In the genomic region with DNA sequence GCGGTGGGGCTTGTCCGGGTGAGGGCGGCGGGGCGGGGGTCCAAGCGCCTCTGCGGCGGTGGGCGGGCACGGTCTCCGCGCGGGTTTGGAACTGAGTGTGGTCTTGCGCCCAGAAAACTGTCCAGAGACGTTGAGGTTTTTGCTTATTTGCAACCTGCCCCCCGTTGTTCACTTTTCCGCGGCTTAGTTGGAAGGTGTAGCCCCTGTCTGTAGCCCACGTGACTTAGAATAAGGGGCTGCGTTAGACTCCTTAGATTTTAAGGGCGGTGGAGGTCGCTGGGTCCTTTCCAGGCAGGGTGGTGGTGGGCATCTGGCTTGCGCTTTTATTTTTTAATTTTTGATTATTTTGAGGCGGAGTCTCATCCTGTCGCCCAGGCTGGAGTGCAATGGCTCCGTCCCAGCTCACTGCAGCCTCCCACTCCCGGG, we compare ENCODE assay signal across 8 cellular contexts. TPM values are rescaled to one million over a fixed set of nuclear protein-coding genes. Genes with fewer than 3 reads are reported as not detected.
DNase-seq lines count a peak whose midpoint lies in the region; ATAC-seq and TF ChIP-seq lines count a peak whose summit lies in the region.

No MANE protein-coding gene starts in this region.

- H3K4me1 Mint-ChIP-seq in CD4-positive, CD25-positive, alpha-beta regulatory T cell: peaks cover 0 to 32% (median 13%) of the 10 kb centered on the region in 4 donors
- peaks cover 57% of the 10 kb centered on the region for H3K4me1 Mint-ChIP-seq in dendritic cell treated with granulocyte-macrophage colony-stimulating factor and Interleukin-4, amounts not matched to agents 40 ng/mL and 50 ng/mL, for 4 days (ENCODE audit: low read depth)
- H3K4me1 Mint-ChIP-seq in neural crest cell: peaks cover 22% of the 10 kb centered on the region

- H3K9me2 ChIP-seq in Karpas-422 (replicated peaks; ENCODE audit: insufficient read depth, low read length): no peaks in the 10 kb centered on the region

- intact Hi-C loops in dendritic cell treated with granulocyte-macrophage colony-stimulating factor and Interleukin-4, amounts not matched to agents 40 ng/mL and 50 ng/mL, for 4 days (cut with micrococcal nuclease): no loop called here

- no peak overlapping the region for H2AFZ ChIP-seq in Karpas-422 (ENCODE audit: low read length)

- peak overlapping the region; percentile 78 for H3K4me3 ChIP-seq in CD4-positive, CD25-positive, alpha-beta regulatory T cell (ENCODE audit: low read depth, low read length)
- H3K4me3 ChIP-seq in Karpas-422 (ENCODE audit: low read length): peak overlapping the region; percentile 99

- DNase-seq in CD4-positive, CD25-positive, alpha-beta regulatory T cell: no peak
- no peak for DNase-seq in Karpas-422
- DNase-seq in neural crest cell (ENCODE audit: low read depth, low spot score): no peak
- DNase-seq in NCI-H2227 (lab: John Stamatoyannopoulos, UW; ENCODE audit: unreplicated experiment): no peak
- no peak for DNase-seq in NOMO-1 treated with DMSO at 0.1 percent for 48 hours (lab: John Stamatoyannopoulos, UW; ENCODE audit: unreplicated experiment)
- DNase-seq in HCEC 1CT: no peak

- H3K79me2 ChIP-seq in Karpas-422 (ENCODE audit: low read length): peaks cover 18% of the 10 kb centered on the region

- peaks cover 36% of the 10 kb centered on the region for H4K20me1 ChIP-seq in Karpas-422 (ENCODE audit: insufficient read depth, low read depth, low read length)

- peaks cover 25% of the 10 kb centered on the region for H3K4me1 ChIP-seq in CD4-positive, CD25-positive, alpha-beta regulatory T cell (ENCODE audit: control insufficient read depth, insufficient read depth, low read length, poor library complexity, severe bottlenecking)
- peaks cover 28% of the 10 kb centered on the region for H3K4me1 ChIP-seq in Karpas-422 (ENCODE audit: low read length)

- peaks cover 9% of the 10 kb centered on the region for H3K27me3 Mint-ChIP-seq in CD4-positive, CD25-positive, alpha-beta regulatory T cell
- H3K27me3 Mint-ChIP-seq in dendritic cell treated with granulocyte-macrophage colony-stimulating factor and Interleukin-4, amounts not matched to agents 40 ng/mL and 50 ng/mL, for 4 days: no peaks in the 10 kb centered on the region
- H3K27me3 Mint-ChIP-seq in neural crest cell (ENCODE audit: low read depth): peaks cover 12% of the 10 kb centered on the region

- no peak for TF ChIP-seq CTCF in neural crest cell (conservative IDR thresholded peaks at IDR 0.05)

- H3K9ac ChIP-seq in Karpas-422 (ENCODE audit: low read length): peak overlapping the region; percentile 99

- no peaks in the 10 kb centered on the region for H3K27me3 ChIP-seq in CD4-positive, CD25-positive, alpha-beta regulatory T cell (ENCODE audit: control insufficient read depth, insufficient read depth, low read length)
- H3K27me3 ChIP-seq in Karpas-422 (ENCODE audit: low read length): no peaks in the 10 kb centered on the region

- peak overlapping the region; percentile 60 to 98 (median 96) for H3K27ac Mint-ChIP-seq in CD4-positive, CD25-positive, alpha-beta regulatory T cell
- peak overlapping the region; percentile 98 for H3K27ac Mint-ChIP-seq in dendritic cell treated with granulocyte-macrophage colony-stimulating factor and Interleukin-4, amounts not matched to agents 40 ng/mL and 50 ng/mL, for 4 days
- peak overlapping the region; percentile 98 for H3K27ac Mint-ChIP-seq in neural crest cell (ENCODE audit: unreplicated experiment)

- H3K36me3 Mint-ChIP-seq in CD4-positive, CD25-positive, alpha-beta regulatory T cell: peaks cover 7% of the 10 kb centered on the region
- peaks cover 68% of the 10 kb centered on the region for H3K36me3 Mint-ChIP-seq in dendritic cell treated with granulocyte-macrophage colony-stimulating factor and Interleukin-4, amounts not matched to agents 40 ng/mL and 50 ng/mL, for 4 days (ENCODE audit: low read depth)
- H3K36me3 Mint-ChIP-seq in neural crest cell (ENCODE audit: low read depth): peaks cover 29% of the 10 kb centered on the region

- H3K9me3 Mint-ChIP-seq in CD4-positive, CD25-positive, alpha-beta regulatory T cell: peaks cover 0 to 2% (median 0%) of the 10 kb centered on the region in 7 donors
- H3K9me3 Mint-ChIP-seq in dendritic cell treated with granulocyte-macrophage colony-stimulating factor and Interleukin-4, amounts not matched to agents 40 ng/mL and 50 ng/mL, for 4 days: no peaks in the 10 kb centered on the region
- no peaks in the 10 kb centered on the region for H3K9me3 Mint-ChIP-seq in neural crest cell

- peak overlapping the region; percentile 99 for H3K4me2 ChIP-seq in Karpas-422 (ENCODE audit: low read depth, low read length, poor library complexity, severe bottlenecking)

- H3K9me3 ChIP-seq in CD4-positive, CD25-positive, alpha-beta regulatory T cell (ENCODE audit: control insufficient read depth in 2 of 2, low read length in 2 of 2): no peaks in the 10 kb centered on the region
- H3K9me3 ChIP-seq in Karpas-422 (ENCODE audit: low read length): no peaks in the 10 kb centered on the region

- peak overlapping the region; percentile 90 to 99 (median 98) for H3K4me3 Mint-ChIP-seq in CD4-positive, CD25-positive, alpha-beta regulatory T cell
- peak overlapping the region; percentile 100 for H3K4me3 Mint-ChIP-seq in dendritic cell treated with granulocyte-macrophage colony-stimulating factor and Interleukin-4, amounts not matched to agents 40 ng/mL and 50 ng/mL, for 4 days
- peak overlapping the region; percentile 98 for H3K4me3 Mint-ChIP-seq in neural crest cell

- peak overlapping the region; percentile 87 for H3K27ac ChIP-seq in CD4-positive, CD25-positive, alpha-beta regulatory T cell (ENCODE audit: insufficient read depth, low read length, poor library complexity, severe bottlenecking)
- H3K27ac ChIP-seq in Karpas-422 (ENCODE audit: low read length): peak overlapping the region; percentile 91

- peaks cover 31% of the 10 kb centered on the region for H3K36me3 ChIP-seq in CD4-positive, CD25-positive, alpha-beta regulatory T cell (ENCODE audit: control insufficient read depth, insufficient read depth, low read length)
- peaks cover 32% of the 10 kb centered on the region for H3K36me3 ChIP-seq in Karpas-422 (ENCODE audit: insufficient read depth, low read length)

- no peak for ATAC-seq in CD4-positive, CD25-positive, alpha-beta regulatory T cell (ENCODE audit: low read depth in 2 of 2)
- no peak for ATAC-seq in GM21390 (IDR thresholded peaks at IDR 0.05; ENCODE audit: unreplicated experiment)

RNA-seq across cellular contexts. Expression of a gene that starts 0.8 kb away (rescaled TPM):
- 1,352 TPM for total RNA-seq in CD4-positive, CD25-positive, alpha-beta regulatory T cell
- polyA plus RNA-seq in CD4-positive, CD25-positive, alpha-beta regulatory T cell: 1,000 to 10,000 TPM; 2,869 to 3,453 (median 3,084) TPM
- 2,088 and 3,414 TPM in 2 replicates for total RNA-seq in Karpas-422 (2014; rRNA removed; shearing (Covaris generic); ENCODE audit: low replicate concordance)
- 1,578 and 1,580 TPM in 2 replicates for total RNA-seq in neural crest cell

RNA-seq across cellular contexts. Expression of a gene that starts 11.0 kb away (rescaled TPM):
- 0.25 TPM for total RNA-seq in CD4-positive, CD25-positive, alpha-beta regulatory T cell
- under 1 TPM in 2 of 4 donors, not detected in 2; 0.06 to 0.07 TPM for polyA plus RNA-seq in CD4-positive, CD25-positive, alpha-beta regulatory T cell
- total RNA-seq in Karpas-422 (2014; rRNA removed; shearing (Covaris generic); ENCODE audit: low replicate concordance): 1.1 and 2.8 TPM in 2 replicates
- total RNA-seq in neural crest cell: 39.2 and 43.0 TPM in 2 replicates

RNA-seq across cellular contexts. Expression of a gene that starts 31.6 kb away (rescaled TPM):
- total RNA-seq in CD4-positive, CD25-positive, alpha-beta regulatory T cell: 153 TPM
- 1 to 10 TPM; 2.4 to 5.3 (median 4.2) TPM for polyA plus RNA-seq in CD4-positive, CD25-positive, alpha-beta regulatory T cell
- total RNA-seq in Karpas-422 (2014; rRNA removed; shearing (Covaris generic); ENCODE audit: low replicate concordance): 110 and 244 TPM in 2 replicates
- 146 and 157 TPM in 2 replicates for total RNA-seq in neural crest cell

RNA-seq across cellular contexts. Expression of a gene that starts 37.6 kb away (rescaled TPM):
- total RNA-seq in CD4-positive, CD25-positive, alpha-beta regulatory T cell: 6.7 TPM
- 10 to 100 TPM; 10.4 to 20.2 (median 14.2) TPM for polyA plus RNA-seq in CD4-positive, CD25-positive, alpha-beta regulatory T cell
- 63.7 and 144 TPM in 2 replicates for total RNA-seq in Karpas-422 (2014; rRNA removed; shearing (Covaris generic); ENCODE audit: low replicate concordance)
- total RNA-seq in neural crest cell: 42.6 and 45.6 TPM in 2 replicates

RNA-seq across cellular contexts. Expression of a gene that starts 40.1 kb away (rescaled TPM):
- total RNA-seq in CD4-positive, CD25-positive, alpha-beta regulatory T cell: 33.4 TPM
- 10 to 100 TPM; 42.2 to 64.0 (median 54.0) TPM for polyA plus RNA-seq in CD4-positive, CD25-positive, alpha-beta regulatory T cell
- 26.4 and 62.2 TPM in 2 replicates for total RNA-seq in Karpas-422 (2014; rRNA removed; shearing (Covaris generic); ENCODE audit: low replicate concordance)
- 34.5 and 41.5 TPM in 2 replicates for total RNA-seq in neural crest cell

Comparison
In these comparisons a context has a peak if more than half of its experiments do, and no peak if none do; other contexts are left out.
1. RNA of a gene that starts 11.0 kb away (total RNA-seq): 39.2 to 43.0 TPM in neural crest cell; 1.1 to 2.8 TPM in Karpas-422 and 0.25 TPM in CD4-positive, CD25-positive, alpha-beta regulatory T cell (single experiment); every median in the first group is over 10 times any median in the second.
2. Peak in every context shown above with its lines, with median percentiles within 50 percentile points of each other: H3K27ac Mint-ChIP-seq and H3K4me3 Mint-ChIP-seq.